In the genomic region with DNA sequence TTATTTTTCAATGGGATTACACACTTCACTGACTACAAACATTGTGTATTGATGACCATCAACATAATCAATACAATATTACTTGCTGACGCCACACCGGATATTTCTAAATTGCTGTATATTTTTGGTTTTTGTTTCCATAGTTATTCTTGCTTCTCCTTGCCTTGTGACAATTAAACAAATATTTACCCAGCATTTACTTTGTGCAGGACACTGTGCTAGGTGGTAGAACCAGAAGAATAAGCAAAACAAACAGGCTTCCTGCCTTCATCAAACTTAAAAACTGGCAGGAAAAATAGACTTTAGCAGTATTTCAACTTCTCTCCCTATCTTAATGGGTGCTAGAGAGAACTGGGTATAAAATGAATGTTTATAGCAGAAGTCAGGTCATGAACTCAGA, we compare ENCODE assay signal across 1 cellular context.
TF ChIP-seq lines count a peak whose summit lies in the region.

No MANE protein-coding gene starts in this region.

TF ChIP-seq in HepG2, 621 proteins besides CTCF, POLR2A, EP300 and RAD21 (continued from another document):
- TF ChIP-seq, protein P1, sequence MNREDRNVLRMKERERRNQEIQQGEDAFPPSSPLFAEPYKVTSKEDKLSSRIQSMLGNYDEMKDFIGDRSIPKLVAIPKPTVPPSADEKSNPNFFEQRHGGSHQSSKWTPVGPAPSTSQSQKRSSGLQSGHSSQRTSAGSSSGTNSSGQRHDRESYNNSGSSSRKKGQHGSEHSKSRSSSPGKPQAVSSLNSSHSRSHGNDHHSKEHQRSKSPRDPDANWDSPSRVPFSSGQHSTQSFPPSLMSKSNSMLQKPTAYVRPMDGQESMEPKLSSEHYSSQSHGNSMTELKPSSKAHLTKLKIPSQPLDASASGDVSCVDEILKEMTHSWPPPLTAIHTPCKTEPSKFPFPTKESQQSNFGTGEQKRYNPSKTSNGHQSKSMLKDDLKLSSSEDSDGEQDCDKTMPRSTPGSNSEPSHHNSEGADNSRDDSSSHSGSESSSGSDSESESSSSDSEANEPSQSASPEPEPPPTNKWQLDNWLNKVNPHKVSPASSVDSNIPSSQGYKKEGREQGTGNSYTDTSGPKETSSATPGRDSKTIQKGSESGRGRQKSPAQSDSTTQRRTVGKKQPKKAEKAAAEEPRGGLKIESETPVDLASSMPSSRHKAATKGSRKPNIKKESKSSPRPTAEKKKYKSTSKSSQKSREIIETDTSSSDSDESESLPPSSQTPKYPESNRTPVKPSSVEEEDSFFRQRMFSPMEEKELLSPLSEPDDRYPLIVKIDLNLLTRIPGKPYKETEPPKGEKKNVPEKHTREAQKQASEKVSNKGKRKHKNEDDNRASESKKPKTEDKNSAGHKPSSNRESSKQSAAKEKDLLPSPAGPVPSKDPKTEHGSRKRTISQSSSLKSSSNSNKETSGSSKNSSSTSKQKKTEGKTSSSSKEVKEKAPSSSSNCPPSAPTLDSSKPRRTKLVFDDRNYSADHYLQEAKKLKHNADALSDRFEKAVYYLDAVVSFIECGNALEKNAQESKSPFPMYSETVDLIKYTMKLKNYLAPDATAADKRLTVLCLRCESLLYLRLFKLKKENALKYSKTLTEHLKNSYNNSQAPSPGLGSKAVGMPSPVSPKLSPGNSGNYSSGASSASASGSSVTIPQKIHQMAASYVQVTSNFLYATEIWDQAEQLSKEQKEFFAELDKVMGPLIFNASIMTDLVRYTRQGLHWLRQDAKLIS (CRISPR knock-in tag; IDR thresholded peaks at IDR 0.05): no peak
- TF ChIP-seq ATF7 (IDR thresholded peaks at IDR 0.05): no peak
- TF ChIP-seq ATF7 (CRISPR knock-in tag; IDR thresholded peaks at IDR 0.05): no peak
- TF ChIP-seq ZNF556 (CRISPR knock-in tag; IDR thresholded peaks at IDR 0.05; ENCODE audit: borderline replicate concordance): no peak
- TF ChIP-seq, protein P2, sequence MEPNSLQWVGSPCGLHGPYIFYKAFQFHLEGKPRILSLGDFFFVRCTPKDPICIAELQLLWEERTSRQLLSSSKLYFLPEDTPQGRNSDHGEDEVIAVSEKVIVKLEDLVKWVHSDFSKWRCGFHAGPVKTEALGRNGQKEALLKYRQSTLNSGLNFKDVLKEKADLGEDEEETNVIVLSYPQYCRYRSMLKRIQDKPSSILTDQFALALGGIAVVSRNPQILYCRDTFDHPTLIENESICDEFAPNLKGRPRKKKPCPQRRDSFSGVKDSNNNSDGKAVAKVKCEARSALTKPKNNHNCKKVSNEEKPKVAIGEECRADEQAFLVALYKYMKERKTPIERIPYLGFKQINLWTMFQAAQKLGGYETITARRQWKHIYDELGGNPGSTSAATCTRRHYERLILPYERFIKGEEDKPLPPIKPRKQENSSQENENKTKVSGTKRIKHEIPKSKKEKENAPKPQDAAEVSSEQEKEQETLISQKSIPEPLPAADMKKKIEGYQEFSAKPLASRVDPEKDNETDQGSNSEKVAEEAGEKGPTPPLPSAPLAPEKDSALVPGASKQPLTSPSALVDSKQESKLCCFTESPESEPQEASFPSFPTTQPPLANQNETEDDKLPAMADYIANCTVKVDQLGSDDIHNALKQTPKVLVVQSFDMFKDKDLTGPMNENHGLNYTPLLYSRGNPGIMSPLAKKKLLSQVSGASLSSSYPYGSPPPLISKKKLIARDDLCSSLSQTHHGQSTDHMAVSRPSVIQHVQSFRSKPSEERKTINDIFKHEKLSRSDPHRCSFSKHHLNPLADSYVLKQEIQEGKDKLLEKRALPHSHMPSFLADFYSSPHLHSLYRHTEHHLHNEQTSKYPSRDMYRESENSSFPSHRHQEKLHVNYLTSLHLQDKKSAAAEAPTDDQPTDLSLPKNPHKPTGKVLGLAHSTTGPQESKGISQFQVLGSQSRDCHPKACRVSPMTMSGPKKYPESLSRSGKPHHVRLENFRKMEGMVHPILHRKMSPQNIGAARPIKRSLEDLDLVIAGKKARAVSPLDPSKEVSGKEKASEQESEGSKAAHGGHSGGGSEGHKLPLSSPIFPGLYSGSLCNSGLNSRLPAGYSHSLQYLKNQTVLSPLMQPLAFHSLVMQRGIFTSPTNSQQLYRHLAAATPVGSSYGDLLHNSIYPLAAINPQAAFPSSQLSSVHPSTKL (CRISPR knock-in tag; IDR thresholded peaks at IDR 0.05): peak; percentile 34; the same call in 1 of the 2 replicates
- TF ChIP-seq FOXA3 (CRISPR knock-in tag; IDR thresholded peaks at IDR 0.05): peak; percentile 49
- no peak for TF ChIP-seq ZNF75D (CRISPR knock-in tag; IDR thresholded peaks at IDR 0.05; ENCODE audit: borderline replicate concordance)
